In the genomic region with DNA sequence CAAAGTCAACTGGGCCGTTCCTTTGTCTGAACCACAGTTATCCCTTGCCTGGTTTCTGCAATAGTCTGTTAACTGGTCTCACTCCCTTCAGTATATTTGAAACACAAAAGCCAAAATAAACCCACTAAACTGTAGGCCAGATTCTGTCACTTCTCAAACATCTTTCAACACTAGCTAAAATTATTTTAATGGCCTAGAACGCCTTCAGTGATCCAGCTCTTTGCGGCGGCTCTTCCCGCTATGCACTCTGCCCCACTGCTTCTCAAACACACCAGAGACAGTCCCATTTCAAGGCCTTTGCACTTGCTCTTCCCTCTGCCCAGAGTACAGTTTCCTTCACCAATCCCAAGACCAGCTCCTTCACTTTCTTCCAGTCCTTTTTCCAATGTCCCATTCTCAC, we compare ENCODE assay signal across 27 cellular contexts. TPM values are rescaled to one million over a fixed set of nuclear protein-coding genes. Genes with fewer than 3 reads are reported as not detected.
DNase-seq lines count a peak whose midpoint lies in the region; ATAC-seq and TF ChIP-seq lines count a peak whose summit lies in the region.
"Had no signal": no experiment of that assay in that cellular context is flagged by ENCODE, and none has a peak within 500 bp of the region (broad histone marks: within the 10 kb centered on the region; RNA-seq: fewer than 3 reads in every experiment).

No MANE protein-coding gene starts in this region.

- peaks cover 18% of the 10 kb centered on the region for H3K9me3 Mint-ChIP-seq in activated T-cell treated with anti-CD3 and anti-CD28 coated beads, Interleukin-2, amount 50 U/mL, for 24 hours
- peaks cover 0 to 2% (median 0%) of the 10 kb centered on the region in 5 donors for H3K9me3 Mint-ChIP-seq in CD8-positive, alpha-beta memory T cell
- H3K9me3 Mint-ChIP-seq in activated naive CD8-positive, alpha-beta T cell treated with anti-CD3 and anti-CD28 coated beads, Interleukin-2, amount 10 ng/mL, durations not matched to agents 7 days and 5 days, result peaks cover 7% of the 10 kb centered on the region

- no peaks in the 10 kb centered on the region for H3K27me3 Mint-ChIP-seq in activated T-cell treated with anti-CD3 and anti-CD28 coated beads, Interleukin-2, amount 50 U/mL, for 24 hours
- peaks cover 0 to 1% of the 10 kb centered on the region in 2 donors for H3K27me3 Mint-ChIP-seq in CD8-positive, alpha-beta memory T cell
- H3K27me3 Mint-ChIP-seq in activated naive CD8-positive, alpha-beta T cell treated with anti-CD3 and anti-CD28 coated beads, Interleukin-2, amount 10 ng/mL, durations not matched to agents 7 days and 5 days, result no peaks in the 10 kb centered on the region
- H3K27me3 Mint-ChIP-seq: naive thymus-derived CD8-positive, alpha-beta T cell had no signal

- no peaks in the 10 kb centered on the region for H3K36me3 ChIP-seq in CD8-positive, alpha-beta memory T cell (ENCODE audit: insufficient read depth, low read length)
- H3K36me3 ChIP-seq in neutrophil, result no peaks in the 10 kb centered on the region
- H3K36me3 ChIP-seq: BLaER1, colonic mucosa, esophagus muscularis mucosa, gastrocnemius medialis, left lung, pancreas, right atrium auricular region, SJSA1 had no signal

- POLR2A ChIA-PET in CD8-positive, alpha-beta memory T cell (lab: Charles Lee), result no interaction called here
- POLR2A ChIA-PET in activated naive CD8-positive, alpha-beta T cell treated with anti-CD3 and anti-CD28 coated beads, Interleukin-2, amount 10 ng/mL, durations not matched to agents 7 days and 5 days (lab: Charles Lee), result no interaction called here

- no peaks in the 10 kb centered on the region for H3K27me3 ChIP-seq in CD8-positive, alpha-beta memory T cell (ENCODE audit: insufficient read depth, low read length, poor library complexity, severe bottlenecking)
- H3K27me3 ChIP-seq in neutrophil, result no peaks in the 10 kb centered on the region
- H3K27me3 ChIP-seq: BLaER1, colonic mucosa, esophagus muscularis mucosa, gastrocnemius medialis, left lung, pancreas, right atrium auricular region, SJSA1 had no signal

- H3K27ac ChIP-seq in CD8-positive, alpha-beta memory T cell (ENCODE audit: low read depth, low read length), result no peak overlapping the region
- H3K27ac ChIP-seq in neutrophil, result peak overlapping the region; percentile 2
- H3K27ac ChIP-seq: BLaER1, colonic mucosa, esophagus muscularis mucosa, gastrocnemius medialis, left lung, pancreas, right atrium auricular region, SJSA1 had no signal

- peaks cover 93% of the 10 kb centered on the region for H3K4me1 Mint-ChIP-seq in activated T-cell treated with anti-CD3 and anti-CD28 coated beads, Interleukin-2, amount 50 U/mL, for 24 hours (ENCODE audit: low read depth)
- peaks cover 69 to 96% (median 96%) of the 10 kb centered on the region in 3 donors for H3K4me1 Mint-ChIP-seq in CD8-positive, alpha-beta memory T cell
- H3K4me1 Mint-ChIP-seq in activated naive CD8-positive, alpha-beta T cell treated with anti-CD3 and anti-CD28 coated beads, Interleukin-2, amount 10 ng/mL, durations not matched to agents 7 days and 5 days, result peaks cover 65% of the 10 kb centered on the region
- H3K4me1 Mint-ChIP-seq: endodermal cell had no signal

- CTCF ChIA-PET in CD8-positive, alpha-beta memory T cell (lab: Charles Lee), result interaction anchor here (1.0 kb wide), 1 partner anchor 10 kb away, joined by 3 read pairs; no protein-coding TSS in a partner anchor

- no peaks in the 10 kb centered on the region for H3K9me3 ChIP-seq in CD8-positive, alpha-beta memory T cell (ENCODE audit: low read length)
- no peaks in the 10 kb centered on the region for H3K9me3 ChIP-seq in neutrophil
- H3K9me3 ChIP-seq: BLaER1, colonic mucosa, gastrocnemius medialis, left lung, pancreas, right atrium auricular region, SJSA1 had no signal

- no peak for DNase-seq in activated T-cell treated with anti-CD3 and anti-CD28 coated beads, Interleukin-2, amount 50 U/mL, for 24 hours
- DNase-seq in activated T-cell treated with anti-CD3 and anti-CD28 coated beads for 4 hours, result no peak
- no peak for DNase-seq in CD8-positive, alpha-beta memory T cell
- no peak for DNase-seq in activated naive CD8-positive, alpha-beta T cell treated with anti-CD3 and anti-CD28 coated beads, Interleukin-2, amount 10 ng/mL, durations not matched to agents 7 days and 5 days
- DNase-seq in NCI-H446 treated with DMSO at 0.1 percent for 48 hours (lab: John Stamatoyannopoulos, UW), result no peak
- DNase-seq: ACHN; activated CD4-positive, alpha-beta T cell treated with anti-CD3 and anti-CD28 coated beads, Interleukin-2, amount 50 U/mL, for 1 hour; colonic mucosa; endodermal cell; gastrocnemius medialis; hypothalamus; left lung; naive thymus-derived CD8-positive, alpha-beta T cell; NCI-H1092; NCI-H187 treated with DMSO at 0.1 percent for 48 hours; NCI-H69; pancreas; stimulated activated naive CD4-positive, alpha-beta T cell had no signal

- no peak overlapping the region for H3K4me3 Mint-ChIP-seq in activated T-cell treated with anti-CD3 and anti-CD28 coated beads, Interleukin-2, amount 50 U/mL, for 24 hours
- peak overlapping the region in 1 of 7 donors; percentile 4 for H3K4me3 Mint-ChIP-seq in CD8-positive, alpha-beta memory T cell
- peak overlapping the region; percentile 4 for H3K4me3 Mint-ChIP-seq in activated naive CD8-positive, alpha-beta T cell treated with anti-CD3 and anti-CD28 coated beads, Interleukin-2, amount 10 ng/mL, durations not matched to agents 7 days and 5 days
- H3K4me3 Mint-ChIP-seq: endodermal cell, mesothelial cell of epicardium had no signal

- H3K36me3 Mint-ChIP-seq in activated T-cell treated with anti-CD3 and anti-CD28 coated beads, Interleukin-2, amount 50 U/mL, for 24 hours (ENCODE audit: low read depth), result peaks cover 84% of the 10 kb centered on the region
- H3K36me3 Mint-ChIP-seq in CD8-positive, alpha-beta memory T cell, result peaks cover 8 to 45% (median 10%) of the 10 kb centered on the region in 3 donors
- peaks cover 80% of the 10 kb centered on the region for H3K36me3 Mint-ChIP-seq in activated naive CD8-positive, alpha-beta T cell treated with anti-CD3 and anti-CD28 coated beads, Interleukin-2, amount 10 ng/mL, durations not matched to agents 7 days and 5 days
- H3K36me3 Mint-ChIP-seq: mesothelial cell of epicardium had no signal

- peaks cover 31% of the 10 kb centered on the region for H3K4me1 ChIP-seq in CD8-positive, alpha-beta memory T cell (ENCODE audit: insufficient read depth, low read length)
- H3K4me1 ChIP-seq in neutrophil (ENCODE audit: control insufficient read depth in 1 of 2, insufficient read depth in 1 of 2, low read depth in 1 of 2, low read length in 1 of 2), result peaks cover 69 to 70% of the 10 kb centered on the region in 2 experiments
- H3K4me1 ChIP-seq: BLaER1, colonic mucosa, esophagus muscularis mucosa, gastrocnemius medialis, pancreas, right atrium auricular region had no signal

- no peak for TF ChIP-seq CTCF in neutrophil (IDR thresholded peaks at IDR 0.05)

- no peak overlapping the region for H3K4me3 ChIP-seq in CD8-positive, alpha-beta memory T cell (ENCODE audit: low read length)
- no peak overlapping the region for H3K4me3 ChIP-seq in neutrophil (ENCODE audit: low read depth in 1 of 2, low read length in 1 of 2)
- H3K4me3 ChIP-seq: BLaER1, colonic mucosa, esophagus muscularis mucosa, gastrocnemius medialis, left lung, pancreas, right atrium auricular region, SJSA1 had no signal

- peak overlapping the region; percentile 76 for H3K27ac Mint-ChIP-seq in activated T-cell treated with anti-CD3 and anti-CD28 coated beads, Interleukin-2, amount 50 U/mL, for 24 hours
- peak overlapping the region in 7 of 8 donors; percentile 21 to 89 (median 60) for H3K27ac Mint-ChIP-seq in CD8-positive, alpha-beta memory T cell
- H3K27ac Mint-ChIP-seq in activated naive CD8-positive, alpha-beta T cell treated with anti-CD3 and anti-CD28 coated beads, Interleukin-2, amount 10 ng/mL, durations not matched to agents 7 days and 5 days, result no peak overlapping the region
- H3K27ac Mint-ChIP-seq: endodermal cell, mesothelial cell of epicardium had no signal

- ATAC-seq in activated naive CD8-positive, alpha-beta T cell treated with anti-CD3 and anti-CD28 coated beads, Interleukin-2, amount 10 ng/mL, durations not matched to agents 7 days and 5 days (ENCODE audit: low read depth), result no peak
- ATAC-seq in HG02610 (IDR thresholded peaks at IDR 0.05; ENCODE audit: unreplicated experiment), result no peak
- no peak for ATAC-seq in GM18868 (IDR thresholded peaks at IDR 0.05; ENCODE audit: unreplicated experiment)
- ATAC-seq: gastrocnemius medialis; left lung; naive thymus-derived CD8-positive, alpha-beta T cell; pancreas had no signal

RNA-seq across cellular contexts. Expression of a gene that starts 9.2 kb away (rescaled TPM):
- 10 to 100 TPM; 82.6 to 83.2 TPM for total RNA-seq in CD8-positive, alpha-beta memory T cell
- 34.1 TPM for polyA plus RNA-seq in CD8-positive, alpha-beta memory T cell
- 100 to 1,000 TPM; 121 to 125 TPM for total RNA-seq in activated naive CD8-positive, alpha-beta T cell treated with anti-CD3 and anti-CD28 coated beads, Interleukin-2, amount 10 ng/mL, durations not matched to agents 7 days and 5 days
- total RNA-seq: LHCN-M2, SJSA1 had no signal
